Comparison of ENCODE assay signal across 8 cellular contexts in the genomic region with DNA sequence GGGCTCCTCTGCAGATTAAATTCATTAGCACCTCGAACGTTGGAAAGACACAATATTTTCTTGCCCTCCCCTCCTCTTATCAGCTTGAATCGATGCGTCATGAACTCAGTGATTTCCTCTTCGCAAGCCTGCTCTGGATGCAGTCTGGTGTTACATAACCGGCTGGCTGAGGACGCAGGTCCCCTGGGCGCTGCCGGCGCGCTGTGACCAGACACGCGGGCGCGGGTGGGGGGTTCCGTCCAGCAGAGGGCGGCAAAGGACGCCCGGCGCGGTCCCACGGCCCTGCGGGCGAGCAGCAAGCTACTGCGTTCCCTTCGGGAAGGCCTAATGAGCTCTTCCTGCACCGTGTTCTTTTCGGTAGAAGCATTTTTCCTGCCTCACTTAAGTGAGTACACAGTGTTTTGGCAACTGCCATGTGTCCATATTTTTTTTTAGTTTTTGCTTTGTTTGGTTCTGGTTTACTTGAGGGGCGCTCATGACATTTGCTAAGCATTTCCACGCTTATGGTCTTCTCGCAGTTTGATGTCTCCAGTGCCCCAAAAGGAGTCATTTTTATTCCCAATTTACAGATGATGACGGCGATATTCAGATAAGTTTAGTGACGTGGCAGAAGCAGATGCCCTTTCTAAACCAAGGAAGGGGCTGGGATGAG.
A peak's percentile ranks its signal among the peaks of the same experiment; 100 is the strongest.
DNase-seq lines count a peak whose midpoint lies in the region; ATAC-seq and TF ChIP-seq lines count a peak whose summit lies in the region.

No MANE protein-coding gene starts in this region.

- peak; percentile 98 for ATAC-seq in GM19397 (IDR thresholded peaks at IDR 0.05; ENCODE audit: unreplicated experiment)
- peak; percentile 90 for ATAC-seq in HG03520 (IDR thresholded peaks at IDR 0.05; ENCODE audit: unreplicated experiment)
- ATAC-seq in lung (ENCODE audit: insufficient read depth, low FRiP score), result peak; percentile 98

- TF ChIP-seq CTCF in CD14-positive monocyte (IDR thresholded peaks at IDR 0.05) (peak; percentile 92), lung (IDR thresholded peaks at IDR 0.05; ENCODE audit: control extremely low read depth, extremely low read depth) (peak; percentile 93)

- intact Hi-C loops in CD14-positive monocyte (cut with micrococcal nuclease), result loop anchor here (2.0 to 10.0 kb wide), 3 partner anchors 95 to 251 kb away; no protein-coding TSS in a partner anchor

- H3K4me1 ChIP-seq in duodenal mucosa (ENCODE audit: control insufficient read depth in 1 of 2, insufficient read depth in 2 of 2, low read length in 2 of 2) (peaks cover 8 to 10% of the 10 kb centered on the region in 2 donors), lung (ENCODE audit: control insufficient read depth in 2 of 2, insufficient read depth in 2 of 2, low read length in 2 of 2) (peaks cover 7 to 9% of the 10 kb centered on the region in 2 donors)

- H3K36me3 Mint-ChIP-seq in CD14-positive monocyte, result no peaks in the 10 kb centered on the region
- no peaks in the 10 kb centered on the region for H3K36me3 Mint-ChIP-seq in activated CD4-positive, alpha-beta memory T cell treated with anti-CD3 and anti-CD28 coated beads, Interleukin-2, amount 10 ng/mL, durations not matched to agents 7 days and 5 days (ENCODE audit: low read depth)

- peaks cover 12% of the 10 kb centered on the region for H3K4me1 Mint-ChIP-seq in CD14-positive monocyte
- peaks cover 7% of the 10 kb centered on the region for H3K4me1 Mint-ChIP-seq in activated CD4-positive, alpha-beta memory T cell treated with anti-CD3 and anti-CD28 coated beads, Interleukin-2, amount 10 ng/mL, durations not matched to agents 7 days and 5 days

- H3K36me3 ChIP-seq in duodenal mucosa (ENCODE audit: control insufficient read depth in 1 of 2, insufficient read depth in 2 of 2, low read length in 2 of 2) (no peaks in the 10 kb centered on the region), lung (ENCODE audit: control insufficient read depth in 2 of 2, insufficient read depth in 2 of 2, low read length in 2 of 2) (no peaks in the 10 kb centered on the region)

- peak overlapping the region in 1 of 2 donors; percentile 22 for H3K9ac ChIP-seq in duodenal mucosa (ENCODE audit: low read depth in 1 of 2, low read length in 2 of 2)

- WGBS in lung, 2 donors, result 13% methylated on average over 34 of the region's 34 CpGs

- H3K4me3 Mint-ChIP-seq in CD14-positive monocyte, result peak overlapping the region; percentile 16 to 87
- H3K4me3 Mint-ChIP-seq in activated CD4-positive, alpha-beta memory T cell treated with anti-CD3 and anti-CD28 coated beads, Interleukin-2, amount 10 ng/mL, durations not matched to agents 7 days and 5 days, result no peak overlapping the region

- H3K9me3 ChIP-seq in duodenal mucosa (ENCODE audit: control insufficient read depth in 1 of 2, low read length in 2 of 2) (no peaks in the 10 kb centered on the region), lung (ENCODE audit: control insufficient read depth in 2 of 2, insufficient read depth in 1 of 2, low read length in 1 of 2) (no peaks in the 10 kb centered on the region)

- H3K27ac ChIP-seq in duodenal mucosa (ENCODE audit: low read depth, low read length) (no peak overlapping the region), lung (ENCODE audit: low read depth in 1 of 2, low read length in 1 of 2) (no peak overlapping the region)

- H3K27me3 ChIP-seq in duodenal mucosa (ENCODE audit: control insufficient read depth in 1 of 2, insufficient read depth in 2 of 2, low read length in 2 of 2) (no peaks in the 10 kb centered on the region), lung (ENCODE audit: control insufficient read depth, insufficient read depth) (no peaks in the 10 kb centered on the region)

- POLR2A ChIA-PET in activated CD4-positive, alpha-beta memory T cell treated with anti-CD3 and anti-CD28 coated beads, Interleukin-2, amount 10 ng/mL, durations not matched to agents 7 days and 5 days (lab: Charles Lee), result interaction anchor here (0.6 to 1.4 kb wide), 3 partner anchors 115 to 259 kb away, joined by 3 to 4 read pairs (median 3); no protein-coding TSS in a partner anchor

- CTCF ChIA-PET in activated CD4-positive, alpha-beta memory T cell treated with anti-CD3 and anti-CD28 coated beads, Interleukin-2, amount 10 ng/mL, durations not matched to agents 7 days and 5 days (lab: Charles Lee), result interaction anchor here (0.5 to 7.4 kb wide), 42 partner anchors 8 to 323 kb away, joined by 3 to 130 read pairs (median 5); a partner anchor contains a TSS

- DNase-seq in CD14-positive monocyte (ENCODE audit: low spot score) (peak; percentile 86), NCI-H748 (lab: John Stamatoyannopoulos, UW; ENCODE audit: unreplicated experiment) (peak; percentile 90), lung (ENCODE audit: low spot score) (peak; percentile 92)
- DNase-seq in activated CD4-positive, alpha-beta memory T cell treated with anti-CD3 and anti-CD28 coated beads, Interleukin-2, amount 10 ng/mL, durations not matched to agents 7 days and 5 days, result peak; percentile 79
- DNase-seq in stimulated activated CD4-positive, alpha-beta T cell treated with anti-CD3 and anti-CD28 coated beads, TNF-alpha, amount 100 ng/mL, for 48 hours (ENCODE audit: low read depth in 3 of 3), result peak; percentile 52 to 70 (median 65)

- H3K4me3 ChIP-seq in duodenal mucosa (ENCODE audit: low read depth in 1 of 2, low read length in 2 of 2) (peak overlapping the region; percentile 43 to 50), lung (no peak overlapping the region)

- peak overlapping the region in 3 of 7 donors; percentile 4 to 51 (median 47) for H3K27ac Mint-ChIP-seq in CD14-positive monocyte
- no peak overlapping the region for H3K27ac Mint-ChIP-seq in activated CD4-positive, alpha-beta memory T cell treated with anti-CD3 and anti-CD28 coated beads, Interleukin-2, amount 10 ng/mL, durations not matched to agents 7 days and 5 days

- peaks cover 28 to 42% (median 29%) of the 10 kb centered on the region in 3 donors for H3K27me3 Mint-ChIP-seq in CD14-positive monocyte (ENCODE audit: low read depth in 3 of 3)
- H3K27me3 Mint-ChIP-seq in activated CD4-positive, alpha-beta memory T cell treated with anti-CD3 and anti-CD28 coated beads, Interleukin-2, amount 10 ng/mL, durations not matched to agents 7 days and 5 days, result peaks cover 8% of the 10 kb centered on the region

- H3K9me3 Mint-ChIP-seq in CD14-positive monocyte, result peaks cover 0 to 2% (median 0%) of the 10 kb centered on the region in 7 donors
- H3K9me3 Mint-ChIP-seq in activated CD4-positive, alpha-beta memory T cell treated with anti-CD3 and anti-CD28 coated beads, Interleukin-2, amount 10 ng/mL, durations not matched to agents 7 days and 5 days, result no peaks in the 10 kb centered on the region
